Comparison of ENCODE assay signal across 1 cellular context in the genomic region with DNA sequence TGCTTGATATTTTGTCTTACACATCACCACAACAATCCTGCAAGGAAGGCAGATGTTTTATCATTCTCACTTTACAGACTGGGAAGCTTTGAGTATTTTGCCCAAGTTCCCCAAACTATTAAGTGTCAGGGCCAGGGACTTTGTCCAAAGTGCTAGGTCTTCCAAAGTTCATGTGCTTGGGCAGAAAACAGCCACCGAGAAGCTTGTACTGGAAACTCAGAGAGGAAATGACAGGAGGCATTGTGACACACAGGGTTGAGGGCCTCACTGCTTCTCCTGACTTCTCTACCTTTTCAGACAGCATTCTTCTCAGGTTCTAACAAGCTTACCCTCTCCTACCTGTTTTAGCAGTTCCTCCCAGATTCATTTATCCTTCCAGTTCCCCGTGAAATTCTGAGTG. TPM values are rescaled to one million over a fixed set of nuclear protein-coding genes. Genes with fewer than 3 reads are reported as not detected.
"Had no signal": no experiment of that assay in that cellular context is flagged by ENCODE, and none has a peak within 500 bp of the region (broad histone marks: within the 10 kb centered on the region; RNA-seq: fewer than 3 reads in every experiment).

No MANE protein-coding gene starts in this region.

RNA-seq across cellular contexts. Expression of a gene that starts 50.8 kb away (rescaled TPM):
- total RNA-seq: HT-29 had no signal
